In genomic region chr7:52447781-52448180, GRCh38 we compare ENCODE assay signal across 26 cellular contexts.
"Had no signal": no experiment of that assay in that cellular context is flagged by ENCODE, and none has a peak within 500 bp of the region (broad histone marks: within the 10 kb centered on the region; RNA-seq: fewer than 3 reads in every experiment).

No MANE protein-coding gene starts in this region.

- H3K4me3 Mint-ChIP-seq: naive thymus-derived CD4-positive, alpha-beta T cell; natural killer cell treated with Interleukin-12 subunit alpha and Interleukin-12 subunit beta and Interleukin-15 and Interleukin-18, amount 100 ng/mL, for 72 hours; stimulated activated memory B cell treated with anti-CD40 and anti-IgM and Interleukin-4, amounts not matched to agents 10 μg/mL and 1 μg/mL and 100 μg/mL, for 72 hours; stimulated activated naive CD8-positive, alpha-beta T cell treated with anti-CD3 and anti-CD28 coated beads, Interleukin-15, amount 100 ng/mL, for 72 hours had no signal

- H3K36me3 Mint-ChIP-seq: naive thymus-derived CD4-positive, alpha-beta T cell; stimulated activated memory B cell treated with anti-CD40 and anti-IgM and Interleukin-4, amounts not matched to agents 10 μg/mL and 1 μg/mL and 100 μg/mL, for 72 hours had no signal

- H3K4me1 Mint-ChIP-seq: naive thymus-derived CD4-positive, alpha-beta T cell; stimulated activated memory B cell treated with anti-CD40 and anti-IgM and Interleukin-4, amounts not matched to agents 10 μg/mL and 1 μg/mL and 100 μg/mL, for 72 hours; stimulated activated naive CD8-positive, alpha-beta T cell treated with anti-CD3 and anti-CD28 coated beads, Interleukin-15, amount 100 ng/mL, for 72 hours had no signal

- H3K27me3 Mint-ChIP-seq: naive thymus-derived CD4-positive, alpha-beta T cell; natural killer cell treated with Interleukin-12 subunit alpha and Interleukin-12 subunit beta and Interleukin-15 and Interleukin-18, amount 100 ng/mL, for 72 hours; progenitor cell of endocrine pancreas; stimulated activated memory B cell treated with anti-CD40 and anti-IgM and Interleukin-4, amounts not matched to agents 10 μg/mL and 1 μg/mL and 100 μg/mL, for 72 hours; stimulated activated naive CD8-positive, alpha-beta T cell treated with anti-CD3 and anti-CD28 coated beads, Interleukin-15, amount 100 ng/mL, for 72 hours had no signal

- H3K36me3 ChIP-seq: left lung, lower lobe of right lung, ovary, right atrium auricular region, right lobe of liver, tibial nerve, upper lobe of left lung, vagina had no signal

- ATAC-seq: left colon; left lung; lower lobe of right lung; mucosa of descending colon; naive thymus-derived CD4-positive, alpha-beta T cell; natural killer cell treated with Interleukin-12 subunit alpha and Interleukin-12 subunit beta and Interleukin-15 and Interleukin-18, amount 100 ng/mL, for 72 hours; right lobe of liver; stimulated activated memory B cell treated with anti-CD40 and anti-IgM and Interleukin-4, amounts not matched to agents 10 μg/mL and 1 μg/mL and 100 μg/mL, for 72 hours; stimulated activated naive CD8-positive, alpha-beta T cell treated with anti-CD3 and anti-CD28 coated beads, Interleukin-15, amount 100 ng/mL, for 72 hours had no signal

- H3K27me3 ChIP-seq: left lung, ovary, right atrium auricular region, right lobe of liver, tibial nerve, upper lobe of left lung, vagina had no signal

- H3K27ac ChIP-seq: left lung, lower lobe of right lung, ovary, right atrium auricular region, right lobe of liver, tibial nerve, upper lobe of left lung, vagina had no signal

- FAIRE-seq: keratinocyte had no signal

- H3K4me3 ChIP-seq: left lung, lower lobe of right lung, mucosa of descending colon, ovary, right atrium auricular region, right lobe of liver, smooth muscle cell, tibial nerve, upper lobe of left lung, vagina had no signal

- DNase-seq: hippocampal formation; kidney glomerular epithelial cell; left colon; left lung; lower lobe of right lung; midbrain; mucosa of descending colon; naive thymus-derived CD4-positive, alpha-beta T cell; ovary; right lobe of liver; stimulated activated CD4-positive, alpha-beta T cell treated with anti-CD3 and anti-CD28 coated beads, Interleukin-1b, Interleukin-23, amount 100 ng/mL, for 48 hours; stimulated activated CD4-positive, alpha-beta T cell treated with anti-CD3 and anti-CD28 coated beads, Interleukin-2, amount 100 ng/mL, for 48 hours; stimulated activated CD4-positive, alpha-beta T cell treated with anti-CD3 and anti-CD28 coated beads, Interleukin-4, amount 100 ng/mL, for 4 hours; stimulated activated CD8-positive, alpha-beta memory T cell treated with anti-CD3 and anti-CD28 coated beads, Interleukin-4, amount 100 ng/mL, for 48 hours; stimulated activated naive CD4-positive, alpha-beta T cell treated with Interleukin-2 at 50 U/mL for 16 hours; stimulated activated naive CD8-positive, alpha-beta T cell treated with anti-CD3 and anti-CD28 coated beads, Interleukin-15, amount 100 ng/mL, for 72 hours; substantia nigra; upper lobe of left lung had no signal

- H3K27ac Mint-ChIP-seq: naive thymus-derived CD4-positive, alpha-beta T cell; natural killer cell treated with Interleukin-12 subunit alpha and Interleukin-12 subunit beta and Interleukin-15 and Interleukin-18, amount 100 ng/mL, for 72 hours; progenitor cell of endocrine pancreas; stimulated activated memory B cell treated with anti-CD40 and anti-IgM and Interleukin-4, amounts not matched to agents 10 μg/mL and 1 μg/mL and 100 μg/mL, for 72 hours; stimulated activated naive CD8-positive, alpha-beta T cell treated with anti-CD3 and anti-CD28 coated beads, Interleukin-15, amount 100 ng/mL, for 72 hours had no signal
